Comparison of ENCODE assay signal across 7 cellular contexts in genomic region chr11:46912526-46913150, GRCh38. TPM values are rescaled to one million over a fixed set of nuclear protein-coding genes. Genes with fewer than 3 reads are reported as not detected.
DNase-seq lines count a peak whose midpoint lies in the region; TF ChIP-seq lines count a peak whose summit lies in the region.

No MANE protein-coding gene starts in this region.

- H3K4me3 ChIP-seq in smooth muscle cell (peak overlapping the region; percentile 42), coronary artery (no peak overlapping the region)

- H3K4me1 ChIP-seq in smooth muscle cell (ENCODE audit: low read depth) = peaks cover 27% of the 10 kb centered on the region

- H3K9ac ChIP-seq in smooth muscle cell (ENCODE audit: low read depth) = peak overlapping the region; percentile 19

- WGBS in smooth muscle cell (ENCODE audit: low lambda C conversion rate) = 6% methylated on average over 13 of the region's 13 CpGs

- DNase-seq in NCI-H1092 treated with DMSO at 0.1 percent for 48 hours (lab: John Stamatoyannopoulos, UW) (peak; percentile 86), SHP77 (lab: John Stamatoyannopoulos, UW) (peak; percentile 63 to 73), iPS DF 19.7 (ENCODE audit: low read depth, low spot score) (peak; percentile 84), smooth muscle cell (lab: John Stamatoyannopoulos, UW; ENCODE audit: unreplicated experiment) (no peak), OCI-M1 (lab: John Stamatoyannopoulos, UW) (no peak), coronary artery (ENCODE audit: low spot score) (no peak), NK-92 (lab: John Stamatoyannopoulos, UW; ENCODE audit: unreplicated experiment) (no peak)

- peaks cover 12% of the 10 kb centered on the region for H3F3A ChIP-seq in smooth muscle cell (ENCODE audit: low read depth)

- H2AFZ ChIP-seq in smooth muscle cell (ENCODE audit: low read depth) = peak overlapping the region; percentile 14

- TF ChIP-seq CTCF in smooth muscle cell (IDR thresholded peaks at IDR 0.05; ENCODE audit: borderline replicate concordance, insufficient read depth, poor library complexity, severe bottlenecking) = no peak
- no peak for TF ChIP-seq CTCF in coronary artery (IDR thresholded peaks at IDR 0.05)

- H3K27me3 ChIP-seq in smooth muscle cell (ENCODE audit: low read depth) = no peaks in the 10 kb centered on the region

- no peaks in the 10 kb centered on the region for H4K20me1 ChIP-seq in smooth muscle cell (ENCODE audit: low read depth)

- peak overlapping the region; percentile 84 for H3K4me2 ChIP-seq in smooth muscle cell

- H3K9me3 ChIP-seq in smooth muscle cell (replicated peaks; ENCODE audit: low read depth) = no peaks in the 10 kb centered on the region

- no peaks in the 10 kb centered on the region for H3K36me3 ChIP-seq in smooth muscle cell (ENCODE audit: low read depth)

- H3K27ac ChIP-seq in smooth muscle cell (ENCODE audit: low read depth) = no peak overlapping the region
- H3K27ac ChIP-seq in coronary artery = no peak overlapping the region

- peaks cover 32% of the 10 kb centered on the region for H3K79me2 ChIP-seq in smooth muscle cell (ENCODE audit: low read depth)

RNA-seq across cellular contexts. Expression of gene LRP4, which starts 5.7 kb away (rescaled TPM):
- 13.6 and 14.8 TPM in 2 replicates for total RNA-seq in smooth muscle cell
- polyA plus RNA-seq in smooth muscle cell = 7.1 and 10.4 TPM in 2 replicates

RNA-seq across cellular contexts. Expression of gene CSTPP1, which starts 23.9 kb away (rescaled TPM):
- total RNA-seq in smooth muscle cell = 26.4 and 37.4 TPM in 2 replicates
- 44.8 and 45.9 TPM in 2 replicates for polyA plus RNA-seq in smooth muscle cell

Comparison
In these comparisons a context has a peak if more than half of its experiments do, and no peak if none do; other contexts are left out.
1. DNase-seq: peak in NCI-H1092 treated with DMSO at 0.1 percent for 48 hours (single experiment), SHP77 (2 of 2) and iPS DF 19.7 (single experiment); none in smooth muscle cell (single experiment), OCI-M1 (single experiment), coronary artery (single experiment) and NK-92 (single experiment).